21 cellular contexts compared by ENCODE assay signal in the genomic region with DNA sequence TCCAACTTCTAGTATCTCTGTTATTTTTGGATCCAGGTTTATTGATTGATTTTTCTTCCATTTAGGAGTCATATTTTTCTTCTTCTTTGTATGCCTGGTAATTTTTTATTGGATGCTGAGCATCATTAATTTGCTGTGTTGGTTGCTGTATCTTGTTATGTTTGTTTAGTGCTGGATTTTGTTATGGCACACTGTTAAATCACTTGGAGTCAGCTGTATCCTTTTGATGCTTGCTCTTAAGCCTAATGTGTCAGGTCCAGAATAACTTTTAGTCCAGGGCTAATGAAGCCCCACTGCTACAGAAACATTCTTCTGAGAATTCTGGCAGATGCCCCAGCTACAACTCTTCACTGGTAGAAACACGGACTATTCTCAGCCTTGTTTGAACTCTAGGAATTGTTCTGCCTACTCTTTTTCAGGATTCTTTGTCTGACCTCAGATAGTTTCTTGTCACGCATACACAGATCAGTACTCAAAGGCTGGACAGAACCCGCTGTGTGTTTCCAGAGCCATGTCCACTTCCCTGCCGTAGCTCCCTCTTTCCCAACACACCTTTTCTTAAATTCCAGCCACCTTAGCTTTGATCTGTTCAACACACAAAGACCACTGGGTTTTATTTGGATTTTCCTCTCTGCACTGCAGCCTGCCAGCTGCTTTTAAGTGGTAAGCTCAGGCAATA.
A peak's percentile ranks its signal among the peaks of the same experiment; 100 is the strongest.
DNase-seq lines count a peak whose midpoint lies in the region; ATAC-seq and TF ChIP-seq lines count a peak whose summit lies in the region.
"Had no signal": no experiment of that assay in that cellular context is flagged by ENCODE, and none has a peak within 500 bp of the region (broad histone marks: within the 10 kb centered on the region; RNA-seq: fewer than 3 reads in every experiment).

No MANE protein-coding gene starts in this region.

- peaks cover 7% of the 10 kb centered on the region; the same call in 1 of the 2 replicates for H3K9me1 ChIP-seq in IMR-90 (ENCODE audit: insufficient read depth, low read length)

- no peak overlapping the region for H3K9ac ChIP-seq in IMR-90 (ENCODE audit: low read depth, low read length)
- no peak overlapping the region for H3K9ac ChIP-seq in adipocyte (ENCODE audit: low read length)

- no peaks in the 10 kb centered on the region for H3K79me1 ChIP-seq in IMR-90 (ENCODE audit: low read depth in 1 of 2, low read length in 2 of 2)

- H4K8ac ChIP-seq in IMR-90 (ENCODE audit: low read depth in 2 of 2, low read length in 2 of 2) = no peak overlapping the region

- no peak overlapping the region for H3K4me3 Mint-ChIP-seq in stimulated activated naive CD8-positive, alpha-beta T cell treated with anti-CD3 and anti-CD28 coated beads, Interleukin-15, amount 100 ng/mL, for 72 hours
- H3K4me3 Mint-ChIP-seq: CD14-positive monocyte, T-helper 17 cell had no signal

- H3K23ac ChIP-seq in IMR-90 (ENCODE audit: low read depth, low read length) = no peak overlapping the region

- 74% methylated on average over 4 of the region's 4 CpGs; no CpG with 5 or more reads in 1 of the 2 experiments for WGBS in IMR-90 (ENCODE audit: extremely low coverage in 2 of 2, insufficient read length in 1 of 2), 2 experiments

- H3K18ac ChIP-seq in IMR-90 (ENCODE audit: low read depth, low read length) = no peak overlapping the region

- H3K56ac ChIP-seq in IMR-90 (ENCODE audit: extremely low read depth, insufficient read depth, low read length) = no peak overlapping the region

- dilution Hi-C loops in IMR-90 (cut with HindIII; ENCODE audit: low sequenced_read_pairs, unreplicated experiment) = no loop called here

- H3K27ac ChIP-seq in IMR-90 (ENCODE audit: insufficient read depth, low read length) = no peak overlapping the region
- H3K27ac ChIP-seq in muscle layer of duodenum (ENCODE audit: low read length) = peak overlapping the region; percentile 10

- H4K5ac ChIP-seq in IMR-90 (ENCODE audit: low read depth, low read length) = no peak overlapping the region

- peaks cover 14% of the 10 kb centered on the region for H3K4me1 ChIP-seq in IMR-90 (ENCODE audit: control insufficient read depth, insufficient read depth, low read length)
- H3K4me1 ChIP-seq in adipocyte (ENCODE audit: control insufficient read depth, insufficient read depth, low read length) = peaks cover 15% of the 10 kb centered on the region
- H3K4me1 ChIP-seq in muscle layer of duodenum (ENCODE audit: control insufficient read depth in 1 of 2, insufficient read depth in 2 of 2, low read length in 2 of 2) = peaks cover 7 to 8% of the 10 kb centered on the region in 2 donors
- H3K4me1 ChIP-seq in BE2C = no peaks in the 10 kb centered on the region

- no peak overlapping the region for H3K4ac ChIP-seq in IMR-90 (ENCODE audit: low read depth, low read length)

- H3K14ac ChIP-seq in IMR-90 (replicated peaks; ENCODE audit: low read depth, low read length) = no peak overlapping the region

- H2BK120ac ChIP-seq in IMR-90 (ENCODE audit: low read depth, low read length) = no peak overlapping the region

- H4K20me1 ChIP-seq in IMR-90 (ENCODE audit: insufficient read depth, low read length) = no peaks in the 10 kb centered on the region

- no peak overlapping the region for H3K4me2 ChIP-seq in IMR-90 (ENCODE audit: low read depth, low read length)

- no peak overlapping the region for H2BK5ac ChIP-seq in IMR-90 (ENCODE audit: low read depth, low read length, poor library complexity, severe bottlenecking)

- POLR2A ChIA-PET in IMR-90 (lab: Charles Lee; ENCODE audit: unreplicated experiment) = no interaction called here

- no peak overlapping the region for H2AFZ ChIP-seq in IMR-90 (replicated peaks; ENCODE audit: low read length, poor library complexity)

- no peak for TF ChIP-seq POLR2A in IMR-90 (IDR thresholded peaks at IDR 0.05; ENCODE audit: low read depth, low read length)

- H4K91ac ChIP-seq in IMR-90 (ENCODE audit: insufficient read depth, low read depth, low read length) = no peak overlapping the region

- peak overlapping the region in 1 of 2 donors; percentile 20 for H3K27ac Mint-ChIP-seq in stimulated activated naive CD8-positive, alpha-beta T cell treated with anti-CD3 and anti-CD28 coated beads, Interleukin-15, amount 100 ng/mL, for 72 hours
- H3K27ac Mint-ChIP-seq: CD14-positive monocyte, T-helper 17 cell had no signal

- H3K27me3 ChIP-seq in IMR-90 (ENCODE audit: control insufficient read depth, insufficient read depth, low read length) (no peaks in the 10 kb centered on the region), adipocyte (replicated peaks; ENCODE audit: control insufficient read depth, insufficient read depth, low read length) (no peaks in the 10 kb centered on the region), muscle layer of duodenum (ENCODE audit: low read depth, low read length) (no peaks in the 10 kb centered on the region), BE2C (no peaks in the 10 kb centered on the region)

- H3K9me3 ChIP-seq in IMR-90 (ENCODE audit: control insufficient read depth, insufficient read depth, low read length) (no peaks in the 10 kb centered on the region), adipocyte (ENCODE audit: control insufficient read depth, low read length) (no peaks in the 10 kb centered on the region), muscle layer of duodenum (ENCODE audit: control insufficient read depth in 1 of 2, low read length in 2 of 2) (no peaks in the 10 kb centered on the region), BE2C (no peaks in the 10 kb centered on the region)

- H3K4me1 Mint-ChIP-seq in stimulated activated naive CD8-positive, alpha-beta T cell treated with anti-CD3 and anti-CD28 coated beads, Interleukin-15, amount 100 ng/mL, for 72 hours = no peaks in the 10 kb centered on the region
- H3K4me1 Mint-ChIP-seq: CD14-positive monocyte, T-helper 17 cell had no signal

- intact Hi-C loops in IMR-90 (cut with micrococcal nuclease) = no loop called here

- no peak overlapping the region for H2BK20ac ChIP-seq in IMR-90 (ENCODE audit: low read depth, low read length)

- DNase-seq in EH (ENCODE audit: low read depth) = peak; percentile 28
- peak; percentile 10 for DNase-seq in IMR-90
- DNase-seq in adipocyte (ENCODE audit: low read depth) = peak; percentile 26
- no peak for DNase-seq in stimulated activated naive CD8-positive, alpha-beta T cell treated with anti-CD3 and anti-CD28 coated beads, Interleukin-15, amount 100 ng/mL, for 72 hours
- no peak for DNase-seq in BE2C
- no peak for DNase-seq in middle frontal gyrus (ENCODE audit: extremely low spot score, low spot score)
- DNase-seq: AML-193, DMS 273 treated with DMSO at 0.1 percent for 48 hours, GDM1, MV-4-11, NCI-H1417 treated with DMSO at 0.1 percent for 48 hours, NCI-H187 treated with DMSO at 0.1 percent for 48 hours, NCI-H510A, NCI-H82, T-helper 17 cell had no signal

- in situ Hi-C loops in IMR-90 (cut with MboI; ENCODE audit: low sequenced_read_pairs) = no loop called here

- H3K36me3 ChIP-seq in IMR-90 (ENCODE audit: control insufficient read depth, insufficient read depth, low read length) = no peaks in the 10 kb centered on the region
- H3K36me3 ChIP-seq in adipocyte (ENCODE audit: control insufficient read depth, insufficient read depth, low read length, severe bottlenecking) = no peaks in the 10 kb centered on the region
- H3K36me3 ChIP-seq in muscle layer of duodenum (ENCODE audit: control insufficient read depth in 1 of 2, insufficient read depth in 2 of 2, low read length in 2 of 2) = no peaks in the 10 kb centered on the region
- no peaks in the 10 kb centered on the region for H3K36me3 ChIP-seq in BE2C

- no TSS peak for BruUV-seq in IMR-90 (replicated peaks; lab: Mats Ljungman, UMichigan)

- no peak overlapping the region for H2AK5ac ChIP-seq in IMR-90 (ENCODE audit: low read depth, low read length)

- H2BK15ac ChIP-seq in IMR-90 (ENCODE audit: low read depth, low read length) = no peak overlapping the region

- H3K4me3 ChIP-seq in IMR-90 (ENCODE audit: insufficient read depth, low read depth, low read length) = no peak overlapping the region
- no peak overlapping the region for H3K4me3 ChIP-seq in adipocyte (ENCODE audit: low read length)
- no peak overlapping the region for H3K4me3 ChIP-seq in muscle layer of duodenum (ENCODE audit: low read depth in 1 of 2, low read length in 2 of 2)
- no peak overlapping the region for H3K4me3 ChIP-seq in BE2C (ENCODE audit: low read depth, low read length)
- H3K4me3 ChIP-seq: GM12878, K562 had no signal

- TF ChIP-seq CTCF in IMR-90 (conservative IDR thresholded peaks at IDR 0.05; ENCODE audit: low read depth, low read length) (no peak), BE2C (IDR thresholded peaks at IDR 0.05; ENCODE audit: low read depth, low read length) (no peak)

- H3K27me3 Mint-ChIP-seq in stimulated activated naive CD8-positive, alpha-beta T cell treated with anti-CD3 and anti-CD28 coated beads, Interleukin-15, amount 100 ng/mL, for 72 hours = peaks cover 2% of the 10 kb centered on the region

- CTCF ChIA-PET in IMR-90 (lab: Yijun Ruan, JAX) = interaction anchor here (1.2 kb wide), 1 partner anchor 9 kb away, joined by 3 read pairs; no protein-coding TSS in a partner anchor

- no peak for TF ChIP-seq RAD21 in IMR-90 (IDR thresholded peaks at IDR 0.05; ENCODE audit: low read length)

- H2AK9ac ChIP-seq in IMR-90 (replicated peaks; ENCODE audit: low read depth, low read length, poor library complexity) = no peak overlapping the region

- ATAC-seq in IMR-90 (ENCODE audit: low read depth) (no peak), HG03135 (IDR thresholded peaks at IDR 0.05; ENCODE audit: unreplicated experiment) (no peak)
- no peak for ATAC-seq in stimulated activated naive CD8-positive, alpha-beta T cell treated with anti-CD3 and anti-CD28 coated beads, Interleukin-15, amount 100 ng/mL, for 72 hours
- ATAC-seq: GM12878, HCT116, K562, T-helper 17 cell had no signal

- no peaks in the 10 kb centered on the region for H3K9me3 Mint-ChIP-seq in stimulated activated naive CD8-positive, alpha-beta T cell treated with anti-CD3 and anti-CD28 coated beads, Interleukin-15, amount 100 ng/mL, for 72 hours

TF ChIP-seq in IMR-90, 13 proteins besides CTCF, POLR2A, EP300 and RAD21:
- TF ChIP-seq CEBPB (IDR thresholded peaks at IDR 0.05; ENCODE audit: low read depth, low read length) (no peak), SMC3 (IDR thresholded peaks at IDR 0.05; ENCODE audit: low read depth, low read length) (no peak), MXI1 (IDR thresholded peaks at IDR 0.05; ENCODE audit: borderline replicate concordance, low read depth, low read length) (no peak), NFE2L2 (IDR thresholded peaks at IDR 0.05; ENCODE audit: low read depth, low read length) (no peak)
- TF ChIP-seq, protein P1, sequence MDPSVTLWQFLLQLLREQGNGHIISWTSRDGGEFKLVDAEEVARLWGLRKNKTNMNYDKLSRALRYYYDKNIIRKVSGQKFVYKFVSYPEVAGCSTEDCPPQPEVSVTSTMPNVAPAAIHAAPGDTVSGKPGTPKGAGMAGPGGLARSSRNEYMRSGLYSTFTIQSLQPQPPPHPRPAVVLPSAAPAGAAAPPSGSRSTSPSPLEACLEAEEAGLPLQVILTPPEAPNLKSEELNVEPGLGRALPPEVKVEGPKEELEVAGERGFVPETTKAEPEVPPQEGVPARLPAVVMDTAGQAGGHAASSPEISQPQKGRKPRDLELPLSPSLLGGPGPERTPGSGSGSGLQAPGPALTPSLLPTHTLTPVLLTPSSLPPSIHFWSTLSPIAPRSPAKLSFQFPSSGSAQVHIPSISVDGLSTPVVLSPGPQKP (IDR thresholded peaks at IDR 0.05; ENCODE audit: borderline replicate concordance, low read depth, low read length) = no peak
TF ChIP-seq in IMR-90: peak in this region for 0.

Comparison
In these comparisons a context has a peak if more than half of its experiments do, and no peak if none do; other contexts are left out.
1. DNase-seq: peak in EH (single experiment), IMR-90 (single experiment) and adipocyte (single experiment); none in stimulated activated naive CD8-positive, alpha-beta T cell treated with anti-CD3 and anti-CD28 coated beads, Interleukin-15, amount 100 ng/mL, for 72 hours (0 of 2), BE2C (single experiment) and middle frontal gyrus (single experiment).